In the genomic region with DNA sequence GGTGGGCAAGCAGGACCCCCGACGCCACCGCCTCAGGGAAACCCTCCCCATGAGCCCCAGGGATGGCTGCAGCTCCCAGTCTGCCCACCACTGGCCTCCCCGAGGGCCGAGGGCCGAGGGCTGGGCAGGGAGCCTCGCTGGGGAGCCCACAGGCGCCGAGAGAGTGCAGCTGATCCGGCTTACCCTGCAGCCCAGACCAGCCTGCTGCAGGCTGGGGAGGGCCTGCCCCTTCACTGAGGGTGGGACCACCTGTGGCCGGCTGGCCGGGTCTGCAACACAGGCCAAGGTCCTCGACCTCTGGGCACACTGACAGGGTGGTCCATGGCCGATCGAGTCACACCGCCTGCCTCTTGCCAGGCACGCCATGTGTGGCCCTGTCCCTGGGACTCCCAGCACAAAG, we compare ENCODE assay signal across 1 cellular context.
TF ChIP-seq lines count a peak whose summit lies in the region.

No MANE protein-coding gene starts in this region.

TF ChIP-seq in H1, 55 proteins besides CTCF, POLR2A, EP300 and RAD21:
- no peak for TF ChIP-seq E2F6 (IDR thresholded peaks at IDR 0.05)
- no peak for TF ChIP-seq ASH2L (IDR thresholded peaks at IDR 0.05; ENCODE audit: low read length)
- TF ChIP-seq CBX5 (IDR thresholded peaks at IDR 0.05; ENCODE audit: low read depth, low read length): no peak
- TF ChIP-seq MAFK (IDR thresholded peaks at IDR 0.05; ENCODE audit: low read depth, low read length): no peak
- no peak for TF ChIP-seq CHD2 (IDR thresholded peaks at IDR 0.05; ENCODE audit: low read length)
- TF ChIP-seq, protein P1, sequence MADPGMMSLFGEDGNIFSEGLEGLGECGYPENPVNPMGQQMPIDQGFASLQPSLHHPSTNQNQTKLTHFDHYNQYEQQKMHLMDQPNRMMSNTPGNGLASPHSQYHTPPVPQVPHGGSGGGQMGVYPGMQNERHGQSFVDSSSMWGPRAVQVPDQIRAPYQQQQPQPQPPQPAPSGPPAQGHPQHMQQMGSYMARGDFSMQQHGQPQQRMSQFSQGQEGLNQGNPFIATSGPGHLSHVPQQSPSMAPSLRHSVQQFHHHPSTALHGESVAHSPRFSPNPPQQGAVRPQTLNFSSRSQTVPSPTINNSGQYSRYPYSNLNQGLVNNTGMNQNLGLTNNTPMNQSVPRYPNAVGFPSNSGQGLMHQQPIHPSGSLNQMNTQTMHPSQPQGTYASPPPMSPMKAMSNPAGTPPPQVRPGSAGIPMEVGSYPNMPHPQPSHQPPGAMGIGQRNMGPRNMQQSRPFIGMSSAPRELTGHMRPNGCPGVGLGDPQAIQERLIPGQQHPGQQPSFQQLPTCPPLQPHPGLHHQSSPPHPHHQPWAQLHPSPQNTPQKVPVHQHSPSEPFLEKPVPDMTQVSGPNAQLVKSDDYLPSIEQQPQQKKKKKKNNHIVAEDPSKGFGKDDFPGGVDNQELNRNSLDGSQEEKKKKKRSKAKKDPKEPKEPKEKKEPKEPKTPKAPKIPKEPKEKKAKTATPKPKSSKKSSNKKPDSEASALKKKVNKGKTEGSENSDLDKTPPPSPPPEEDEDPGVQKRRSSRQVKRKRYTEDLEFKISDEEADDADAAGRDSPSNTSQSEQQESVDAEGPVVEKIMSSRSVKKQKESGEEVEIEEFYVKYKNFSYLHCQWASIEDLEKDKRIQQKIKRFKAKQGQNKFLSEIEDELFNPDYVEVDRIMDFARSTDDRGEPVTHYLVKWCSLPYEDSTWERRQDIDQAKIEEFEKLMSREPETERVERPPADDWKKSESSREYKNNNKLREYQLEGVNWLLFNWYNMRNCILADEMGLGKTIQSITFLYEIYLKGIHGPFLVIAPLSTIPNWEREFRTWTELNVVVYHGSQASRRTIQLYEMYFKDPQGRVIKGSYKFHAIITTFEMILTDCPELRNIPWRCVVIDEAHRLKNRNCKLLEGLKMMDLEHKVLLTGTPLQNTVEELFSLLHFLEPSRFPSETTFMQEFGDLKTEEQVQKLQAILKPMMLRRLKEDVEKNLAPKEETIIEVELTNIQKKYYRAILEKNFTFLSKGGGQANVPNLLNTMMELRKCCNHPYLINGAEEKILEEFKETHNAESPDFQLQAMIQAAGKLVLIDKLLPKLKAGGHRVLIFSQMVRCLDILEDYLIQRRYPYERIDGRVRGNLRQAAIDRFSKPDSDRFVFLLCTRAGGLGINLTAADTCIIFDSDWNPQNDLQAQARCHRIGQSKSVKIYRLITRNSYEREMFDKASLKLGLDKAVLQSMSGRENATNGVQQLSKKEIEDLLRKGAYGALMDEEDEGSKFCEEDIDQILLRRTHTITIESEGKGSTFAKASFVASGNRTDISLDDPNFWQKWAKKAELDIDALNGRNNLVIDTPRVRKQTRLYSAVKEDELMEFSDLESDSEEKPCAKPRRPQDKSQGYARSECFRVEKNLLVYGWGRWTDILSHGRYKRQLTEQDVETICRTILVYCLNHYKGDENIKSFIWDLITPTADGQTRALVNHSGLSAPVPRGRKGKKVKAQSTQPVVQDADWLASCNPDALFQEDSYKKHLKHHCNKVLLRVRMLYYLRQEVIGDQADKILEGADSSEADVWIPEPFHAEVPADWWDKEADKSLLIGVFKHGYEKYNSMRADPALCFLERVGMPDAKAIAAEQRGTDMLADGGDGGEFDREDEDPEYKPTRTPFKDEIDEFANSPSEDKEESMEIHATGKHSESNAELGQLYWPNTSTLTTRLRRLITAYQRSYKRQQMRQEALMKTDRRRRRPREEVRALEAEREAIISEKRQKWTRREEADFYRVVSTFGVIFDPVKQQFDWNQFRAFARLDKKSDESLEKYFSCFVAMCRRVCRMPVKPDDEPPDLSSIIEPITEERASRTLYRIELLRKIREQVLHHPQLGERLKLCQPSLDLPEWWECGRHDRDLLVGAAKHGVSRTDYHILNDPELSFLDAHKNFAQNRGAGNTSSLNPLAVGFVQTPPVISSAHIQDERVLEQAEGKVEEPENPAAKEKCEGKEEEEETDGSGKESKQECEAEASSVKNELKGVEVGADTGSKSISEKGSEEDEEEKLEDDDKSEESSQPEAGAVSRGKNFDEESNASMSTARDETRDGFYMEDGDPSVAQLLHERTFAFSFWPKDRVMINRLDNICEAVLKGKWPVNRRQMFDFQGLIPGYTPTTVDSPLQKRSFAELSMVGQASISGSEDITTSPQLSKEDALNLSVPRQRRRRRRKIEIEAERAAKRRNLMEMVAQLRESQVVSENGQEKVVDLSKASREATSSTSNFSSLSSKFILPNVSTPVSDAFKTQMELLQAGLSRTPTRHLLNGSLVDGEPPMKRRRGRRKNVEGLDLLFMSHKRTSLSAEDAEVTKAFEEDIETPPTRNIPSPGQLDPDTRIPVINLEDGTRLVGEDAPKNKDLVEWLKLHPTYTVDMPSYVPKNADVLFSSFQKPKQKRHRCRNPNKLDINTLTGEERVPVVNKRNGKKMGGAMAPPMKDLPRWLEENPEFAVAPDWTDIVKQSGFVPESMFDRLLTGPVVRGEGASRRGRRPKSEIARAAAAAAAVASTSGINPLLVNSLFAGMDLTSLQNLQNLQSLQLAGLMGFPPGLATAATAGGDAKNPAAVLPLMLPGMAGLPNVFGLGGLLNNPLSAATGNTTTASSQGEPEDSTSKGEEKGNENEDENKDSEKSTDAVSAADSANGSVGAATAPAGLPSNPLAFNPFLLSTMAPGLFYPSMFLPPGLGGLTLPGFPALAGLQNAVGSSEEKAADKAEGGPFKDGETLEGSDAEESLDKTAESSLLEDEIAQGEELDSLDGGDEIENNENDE (IDR thresholded peaks at IDR 0.05; ENCODE audit: insufficient replicate concordance, low read length): no peak
- no peak for TF ChIP-seq SIN3A (conservative IDR thresholded peaks at IDR 0.05 in 1 of 2, IDR thresholded peaks at IDR 0.05 in 1 of 2; ENCODE audit: low read depth in 1 of 2, low read length in 2 of 2)
- TF ChIP-seq SRF (IDR thresholded peaks at IDR 0.05; ENCODE audit: low read depth, low read length): no peak
- no peak for TF ChIP-seq EZH2 (IDR thresholded peaks at IDR 0.05; ENCODE audit: low read depth, low read length, severe bottlenecking)
- TF ChIP-seq GABPA (IDR thresholded peaks at IDR 0.05; ENCODE audit: borderline replicate concordance, insufficient read depth, low read length): no peak
- TF ChIP-seq NANOG (IDR thresholded peaks at IDR 0.05; ENCODE audit: insufficient read depth, low read depth, low read length, poor library complexity, severe bottlenecking): no peak
- TF ChIP-seq POLR2AphosphoS5 (IDR thresholded peaks at IDR 0.05; ENCODE audit: low read depth, low read length): no peak
- TF ChIP-seq, protein P2, sequence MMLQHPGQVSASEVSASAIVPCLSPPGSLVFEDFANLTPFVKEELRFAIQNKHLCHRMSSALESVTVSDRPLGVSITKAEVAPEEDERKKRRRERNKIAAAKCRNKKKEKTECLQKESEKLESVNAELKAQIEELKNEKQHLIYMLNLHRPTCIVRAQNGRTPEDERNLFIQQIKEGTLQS (IDR thresholded peaks at IDR 0.05; ENCODE audit: insufficient read depth, low read depth, low read length): no peak
- no peak for TF ChIP-seq RBBP5 (IDR thresholded peaks at IDR 0.05; ENCODE audit: borderline replicate concordance, low read depth, low read length)
- TF ChIP-seq SP4 (IDR thresholded peaks at IDR 0.05; ENCODE audit: low read length): no peak
- TF ChIP-seq, protein P3, sequence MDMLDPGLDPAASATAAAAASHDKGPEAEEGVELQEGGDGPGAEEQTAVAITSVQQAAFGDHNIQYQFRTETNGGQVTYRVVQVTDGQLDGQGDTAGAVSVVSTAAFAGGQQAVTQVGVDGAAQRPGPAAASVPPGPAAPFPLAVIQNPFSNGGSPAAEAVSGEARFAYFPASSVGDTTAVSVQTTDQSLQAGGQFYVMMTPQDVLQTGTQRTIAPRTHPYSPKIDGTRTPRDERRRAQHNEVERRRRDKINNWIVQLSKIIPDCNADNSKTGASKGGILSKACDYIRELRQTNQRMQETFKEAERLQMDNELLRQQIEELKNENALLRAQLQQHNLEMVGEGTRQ (IDR thresholded peaks at IDR 0.05; ENCODE audit: low read length): no peak
- TF ChIP-seq TBP (IDR thresholded peaks at IDR 0.05; ENCODE audit: low read depth, low read length): no peak
- TF ChIP-seq EGR1 (IDR thresholded peaks at IDR 0.05; ENCODE audit: borderline replicate concordance, low read depth, low read length): no peak
- TF ChIP-seq ZNF274 (IDR thresholded peaks at IDR 0.05; ENCODE audit: borderline replicate concordance, extremely low read depth, low read length): no peak
- TF ChIP-seq FOSL1 (IDR thresholded peaks at IDR 0.05; ENCODE audit: insufficient read depth, low read depth, low read length): no peak
